In genomic region chr9:134359493-134360179, GRCh38 we compare ENCODE assay signal across 25 cellular contexts. TPM values are rescaled to one million over a fixed set of nuclear protein-coding genes. Genes with fewer than 3 reads are reported as not detected.
DNase-seq lines count a peak whose midpoint lies in the region; ATAC-seq, FAIRE-seq and TF ChIP-seq lines count a peak whose summit lies in the region.
"Had no signal": no experiment of that assay in that cellular context is flagged by ENCODE, and none has a peak within 500 bp of the region (broad histone marks: within the 10 kb centered on the region; RNA-seq: fewer than 3 reads in every experiment).

No MANE protein-coding gene starts in this region.

- no peak for TF ChIP-seq EP300 in K562 (IDR thresholded peaks at IDR 0.05; ENCODE audit: low read length)

- TF ChIP-seq CTCF in K562 (IDR thresholded peaks at IDR 0.05 in 2 of 3, conservative IDR thresholded peaks at IDR 0.05 in 1 of 3; ENCODE audit: insufficient read depth in 2 of 3, low read depth in 1 of 3, low read length in 3 of 3) (no peak), PC-3 (conservative IDR thresholded peaks at IDR 0.05; ENCODE audit: low read depth, low read length) (no peak)

- no peaks in the 10 kb centered on the region for H3F3A ChIP-seq in PC-3 (ENCODE audit: low read length, unreplicated experiment)

- 76% methylated on average over 9 of the region's 23 CpGs for WGBS in K562 (ENCODE audit: insufficient coverage, low coverage, missing lambda C conversion rate)
- WGBS in urinary bladder = 87% methylated on average over 23 of the region's 23 CpGs

- no peak overlapping the region for H3K4me3 Mint-ChIP-seq in naive thymus-derived CD4-positive, alpha-beta T cell
- H3K4me3 Mint-ChIP-seq: activated naive CD4-positive, alpha-beta T cell treated with anti-CD3 and anti-CD28 coated beads for 36 hours; B cell; naive thymus-derived CD8-positive, alpha-beta T cell; type B pancreatic cell had no signal

- no peak overlapping the region for H3K27ac Mint-ChIP-seq in naive thymus-derived CD4-positive, alpha-beta T cell
- H3K27ac Mint-ChIP-seq: activated naive CD4-positive, alpha-beta T cell treated with anti-CD3 and anti-CD28 coated beads for 36 hours; B cell; naive thymus-derived CD8-positive, alpha-beta T cell had no signal

- peaks cover 19 to 97% of the 10 kb centered on the region in 2 experiments for H3K4me1 ChIP-seq in K562 (replicated peaks in 1 of 2; ENCODE audit: control insufficient read depth in 2 of 2, insufficient read depth in 2 of 2, low read length in 2 of 2)
- no peaks in the 10 kb centered on the region for H3K4me1 ChIP-seq in naive thymus-derived CD4-positive, alpha-beta T cell (ENCODE audit: control insufficient read depth in 2 of 2, insufficient read depth in 2 of 2, low read length in 2 of 2)
- peaks cover 4% of the 10 kb centered on the region for H3K4me1 ChIP-seq in urinary bladder (ENCODE audit: insufficient read depth)
- H3K4me1 ChIP-seq in PC-3 (ENCODE audit: insufficient read depth, low read length) = peaks cover 28% of the 10 kb centered on the region
- H3K4me1 ChIP-seq: SJCRH30 had no signal

- H3K79me2 ChIP-seq in K562 (ENCODE audit: control insufficient read depth, insufficient read depth, low read length) (peaks cover 23% of the 10 kb centered on the region; the same call in 2 of the 3 replicates), PC-3 (ENCODE audit: low read length) (peaks cover 53% of the 10 kb centered on the region)

- no peaks in the 10 kb centered on the region for H3K27me3 Mint-ChIP-seq in naive thymus-derived CD4-positive, alpha-beta T cell
- H3K27me3 Mint-ChIP-seq: B cell; naive thymus-derived CD8-positive, alpha-beta T cell; type B pancreatic cell had no signal

- H3K9me3 ChIP-seq in K562 (replicated peaks; ENCODE audit: control insufficient read depth, insufficient read depth, low read depth, low read length) = no peaks in the 10 kb centered on the region
- no peaks in the 10 kb centered on the region for H3K9me3 ChIP-seq in naive thymus-derived CD4-positive, alpha-beta T cell (ENCODE audit: control insufficient read depth in 2 of 3, low read length in 3 of 3)
- no peaks in the 10 kb centered on the region for H3K9me3 ChIP-seq in PC-3 (ENCODE audit: low read length)
- H3K9me3 ChIP-seq: pancreas, SJCRH30 had no signal

- H2AFZ ChIP-seq in K562 (ENCODE audit: low read depth, low read length) (no peak overlapping the region), PC-3 (ENCODE audit: low read length) (no peak overlapping the region)

- no peaks in the 10 kb centered on the region for H3K9me3 Mint-ChIP-seq in naive thymus-derived CD4-positive, alpha-beta T cell
- H3K9me3 Mint-ChIP-seq: activated naive CD4-positive, alpha-beta T cell treated with anti-CD3 and anti-CD28 coated beads for 36 hours; naive thymus-derived CD8-positive, alpha-beta T cell; type B pancreatic cell had no signal

- TF ChIP-seq RAD21 in K562 (CRISPR knock-in tag; conservative IDR thresholded peaks at IDR 0.05 in 1 of 2, IDR thresholded peaks at IDR 0.05 in 1 of 2) = no peak

- H4K20me1 ChIP-seq in K562 (replicated peaks; ENCODE audit: control insufficient read depth, insufficient read depth, low read length) (peaks cover 83% of the 10 kb centered on the region), PC-3 (ENCODE audit: low read length) (no peaks in the 10 kb centered on the region)

- H3K36me3 Mint-ChIP-seq in naive thymus-derived CD4-positive, alpha-beta T cell = no peaks in the 10 kb centered on the region
- H3K36me3 Mint-ChIP-seq: naive thymus-derived CD8-positive, alpha-beta T cell; type B pancreatic cell had no signal

- H3K9me2 ChIP-seq in PC-3 (replicated peaks; ENCODE audit: low read length) = no peaks in the 10 kb centered on the region

- H3K4me2 ChIP-seq in K562 (ENCODE audit: insufficient read depth, low read length) (no peak overlapping the region), PC-3 (ENCODE audit: low read length) (no peak overlapping the region)

- no peak overlapping the region for H3K27ac ChIP-seq in K562 (ENCODE audit: extremely low read depth, low read depth, low read length)
- H3K27ac ChIP-seq in naive thymus-derived CD4-positive, alpha-beta T cell (ENCODE audit: low read depth, low read length) = no peak overlapping the region
- peak overlapping the region; percentile 28 for H3K27ac ChIP-seq in urinary bladder (ENCODE audit: low read depth)
- no peak overlapping the region for H3K27ac ChIP-seq in PC-3 (ENCODE audit: low read length)
- H3K27ac ChIP-seq: pancreas, SJCRH30 had no signal

- BruUV-seq in K562 (replicated peaks; lab: Mats Ljungman, UMichigan) (no TSS peak), PC-3 (replicated peaks; lab: Mats Ljungman, UMichigan) (no TSS peak)

- CTCF ChIA-PET in K562 (lab: Yijun Ruan, JAX; ENCODE audit: low intra/inter-chr PET ratio) = no interaction called here
- CTCF ChIA-PET in naive thymus-derived CD4-positive, alpha-beta T cell (lab: Charles Lee) = interaction anchor here (0.9 kb wide), 1 partner anchor 73 kb away, joined by 3 read pairs; no protein-coding TSS in a partner anchor
- CTCF ChIA-PET in PC-3 (lab: Charles Lee) = no interaction called here

- H3K9me1 ChIP-seq in K562 (ENCODE audit: control insufficient read depth, insufficient read depth, low read length) = peaks cover 6% of the 10 kb centered on the region

- H3K36me3 ChIP-seq in K562 (ENCODE audit: control insufficient read depth, insufficient read depth, low read length) = no peaks in the 10 kb centered on the region
- H3K36me3 ChIP-seq in naive thymus-derived CD4-positive, alpha-beta T cell (ENCODE audit: control insufficient read depth in 2 of 3, insufficient read depth in 3 of 3, low read length in 3 of 3) = no peaks in the 10 kb centered on the region
- no peaks in the 10 kb centered on the region for H3K36me3 ChIP-seq in urinary bladder (ENCODE audit: insufficient read depth)
- H3K36me3 ChIP-seq in PC-3 (ENCODE audit: low read depth, low read length) = no peaks in the 10 kb centered on the region
- H3K36me3 ChIP-seq: pancreas, SJCRH30 had no signal

- FAIRE-seq in K562 (lab: Jason Lieb, UNC) = no peak
- FAIRE-seq: A204.1, frontal cortex, kidney, pancreas had no signal

- H3K9ac ChIP-seq in K562 (ENCODE audit: insufficient read depth in 1 of 2, low read depth in 2 of 2, low read length in 2 of 2) (no peak overlapping the region), PC-3 (ENCODE audit: low read length) (no peak overlapping the region)

- H3K4me1 Mint-ChIP-seq in naive thymus-derived CD4-positive, alpha-beta T cell = peaks cover 0 to 13% (median 0%) of the 10 kb centered on the region in 7 donors
- H3K4me1 Mint-ChIP-seq: B cell had no signal

- DNase-seq in NCI-H748 (lab: John Stamatoyannopoulos, UW; ENCODE audit: unreplicated experiment) = peak; percentile 62
- no peak for DNase-seq in NCI-H748 treated with DMSO at 0.1 percent for 48 hours (lab: John Stamatoyannopoulos, UW)
- peak in 2 of 4 experiments; percentile 69 to 70 for DNase-seq in K562 (ENCODE audit: extremely low read depth in 1 of 4, low spot score in 3 of 4)
- DNase-seq in naive thymus-derived CD4-positive, alpha-beta T cell = no peak
- no peak for DNase-seq in PC-3
- DNase-seq in cerebellar nuclear complex (lab: John Stamatoyannopoulos, UW) = no peak
- no peak for DNase-seq in GM03348 (ENCODE audit: low spot score)
- DNase-seq: activated CD4-positive, alpha-beta T cell treated with anti-CD3 and anti-CD28 coated beads, Interleukin-2, amount 50 U/mL, for 48 hours; activated naive CD4-positive, alpha-beta T cell treated with anti-CD3 and anti-CD28 coated beads for 36 hours; activated T-cell treated with anti-CD3 and anti-CD28 coated beads for 4 hours; Calu3; kidney; mesendoderm; naive thymus-derived CD8-positive, alpha-beta T cell; NCI-H2227 treated with DMSO at 0.1 percent for 48 hours; pancreas; stimulated activated CD4-positive, alpha-beta T cell treated with anti-CD3 and anti-CD28 coated beads, Interleukin-2, amount 100 ng/mL, for 24 hours; stimulated activated naive CD4-positive, alpha-beta T cell; T-helper 2 cell had no signal

- POLR2A ChIA-PET in K562 (lab: Yijun Ruan, JAX) (no interaction called here), PC-3 (lab: Charles Lee; ENCODE audit: unreplicated experiment) (no interaction called here)
- POLR2A ChIA-PET in naive thymus-derived CD4-positive, alpha-beta T cell (lab: Charles Lee) = no interaction called here

- in situ Hi-C loops in K562 (cut with MboI) = no loop called here

- no peak for TF ChIP-seq POLR2A in K562 (conservative IDR thresholded peaks at IDR 0.05)

- intact Hi-C loops in K562 (cut with micrococcal nuclease) = no loop called here
- intact Hi-C loops in naive thymus-derived CD4-positive, alpha-beta T cell (cut with micrococcal nuclease) = no loop called here
- intact Hi-C loops in PC-3 (cut with micrococcal nuclease) = loop anchor here (10.0 kb wide), 1 partner anchor 75 kb away; no protein-coding TSS in a partner anchor

- H3K4me3 ChIP-seq in K562 (no peak overlapping the region), urinary bladder (ENCODE audit: low read depth, low read length) (no peak overlapping the region), PC-3 (ENCODE audit: low read length) (no peak overlapping the region)
- H3K4me3 ChIP-seq in naive thymus-derived CD4-positive, alpha-beta T cell (ENCODE audit: low read length) = no peak overlapping the region
- H3K4me3 ChIP-seq: pancreas, SJCRH30 had no signal

- ATAC-seq in K562 (no peak), PC-3 (no peak)
- peak; percentile 44 for ATAC-seq in naive thymus-derived CD4-positive, alpha-beta T cell
- ATAC-seq: naive thymus-derived CD8-positive, alpha-beta T cell had no signal

- H3K27me3 ChIP-seq in K562 (ENCODE audit: control insufficient read depth in 2 of 2, insufficient read depth in 2 of 2, low read length in 2 of 2) (no peaks in the 10 kb centered on the region), PC-3 (ENCODE audit: low read length) (no peaks in the 10 kb centered on the region)
- H3K27me3 ChIP-seq in naive thymus-derived CD4-positive, alpha-beta T cell (ENCODE audit: control insufficient read depth in 2 of 2, insufficient read depth in 2 of 2, low read length in 2 of 2) = no peaks in the 10 kb centered on the region
- H3K27me3 ChIP-seq: pancreas, SJCRH30 had no signal

RNA-seq across cellular contexts. Expression of gene RXRA, which starts 33.4 kb away (rescaled TPM):
- total RNA-seq in K562 (2011; cell fraction: chromatin; rRNA removed; ENCODE audit: low replicate concordance) = 9.2 and 26.3 TPM in 2 replicates
- 12.6 and 15.3 TPM in 2 replicates for total RNA-seq in K562 (2011; cell fraction: nucleolus; rRNA removed)
- total RNA-seq in K562 (2011; cell fraction: nucleoplasm; rRNA removed) = 9.4 and 10.3 TPM in 2 replicates
- total RNA-seq in K562 (2014; rRNA removed) (9.6 and 11.0 TPM in 2 replicates), K562 (2014; rRNA removed; fragmentation: Illumina TruSeq; extraction: Trizol) (1.5 and 1.8 TPM in 2 replicates), K562 (2015; rRNA removed; fragmentation: Illumina TruSeq; extraction: Trizol) (4.2 and 5.7 TPM in 2 replicates), K562 (2021) (21.4 and 23.6 TPM in 2 replicates), urinary bladder (19.7 TPM), PC-3 (2014; rRNA removed) (17.5 and 23.3 TPM in 2 replicates)
- polyA plus RNA-seq in K562 (2011; rRNA removed) (4.0 and 4.6 TPM in 2 replicates), K562 (2014; fragmentation: Illumina TruSeq; extraction: Trizol) (5.2 and 14.5 TPM in 2 replicates), K562 (2014; fragmentation: Nextera tagmentation; extraction: Ambion mirVana) (under 1 TPM; 0.35 to 0.56 TPM), K562 (2014; rRNA removed) (6.8 and 14.8 TPM in 2 replicates), urinary bladder (70.6 TPM)
- polyA plus RNA-seq in K562 (2011; cell fraction: cytosol; rRNA removed) = 8.4 and 14.0 TPM in 2 replicates
- polyA plus RNA-seq in K562 (2011; cell fraction: nucleus; rRNA removed) = 7.8 and 14.2 TPM in 2 replicates
- 13.9 and 14.6 TPM in 2 replicates for polyA plus RNA-seq in K562 (2012)
- 2.2 and 4.3 TPM in 2 replicates for polyA minus RNA-seq in K562 (2011; rRNA and poly(A)+ RNA removed)
- 13.6 and 24.3 TPM in 2 replicates for polyA minus RNA-seq in K562 (2011; cell fraction: cytosol; rRNA and poly(A)+ RNA removed)
- 6.7 and 8.4 TPM in 2 replicates for polyA minus RNA-seq in K562 (2011; cell fraction: nucleus; rRNA and poly(A)+ RNA removed)
- total RNA-seq in naive thymus-derived CD4-positive, alpha-beta T cell = 10 to 100 TPM in 2 of 5 experiments, 1 to 10 TPM in 3; 5.9 to 59.5 (median 8.6) TPM
- polyA plus RNA-seq in naive thymus-derived CD4-positive, alpha-beta T cell = under 1 TPM; 0.31 TPM
